9 cellular contexts compared by ENCODE assay signal in genomic region chr6:139448094-139448649, GRCh38.
DNase-seq lines count a peak whose midpoint lies in the region; ATAC-seq, FAIRE-seq and TF ChIP-seq lines count a peak whose summit lies in the region.
"Had no signal": no experiment of that assay in that cellular context is flagged by ENCODE, and none has a peak within 500 bp of the region (broad histone marks: within the 10 kb centered on the region; RNA-seq: fewer than 3 reads in every experiment).

No MANE protein-coding gene starts in this region.

- H2AFZ ChIP-seq in GM23248: peak overlapping the region; percentile 33; the same call in 1 of the 2 replicates

- H3K4me1 ChIP-seq in GM23248 (ENCODE audit: insufficient read depth) (peaks cover 15% of the 10 kb centered on the region), psoas muscle (no peaks in the 10 kb centered on the region), pancreas (peaks cover 4 to 8% (median 4%) of the 10 kb centered on the region in 3 donors)

- H3K27me3 ChIP-seq in GM23248 (replicated peaks; ENCODE audit: insufficient read depth) (no peaks in the 10 kb centered on the region), psoas muscle (ENCODE audit: insufficient read depth in 3 of 3, low read length in 2 of 3) (no peaks in the 10 kb centered on the region), pancreas (no peaks in the 10 kb centered on the region)

- ATAC-seq in GM18861 (IDR thresholded peaks at IDR 0.05; ENCODE audit: unreplicated experiment): peak; percentile 94
- ATAC-seq in HG03520 (IDR thresholded peaks at IDR 0.05; ENCODE audit: unreplicated experiment): peak; percentile 80
- ATAC-seq in memory B cell (ENCODE audit: low read depth): no peak
- ATAC-seq in psoas muscle: no peak
- ATAC-seq in pancreas: no peak
- ATAC-seq: mucosa of descending colon had no signal

- H3K9ac ChIP-seq in GM23248: no peak overlapping the region

- H3K4me3 ChIP-seq in GM23248: no peak overlapping the region
- no peak overlapping the region for H3K4me3 ChIP-seq in psoas muscle
- H3K4me3 ChIP-seq in pancreas: no peak overlapping the region
- H3K4me3 ChIP-seq: mucosa of descending colon had no signal

- no peaks in the 10 kb centered on the region for H3K4me1 Mint-ChIP-seq in memory B cell

- H4K20me1 ChIP-seq in GM23248 (ENCODE audit: insufficient read depth): no peaks in the 10 kb centered on the region

- H3K9me3 ChIP-seq in GM23248 (ENCODE audit: low read depth): no peaks in the 10 kb centered on the region
- H3K9me3 ChIP-seq in psoas muscle: no peaks in the 10 kb centered on the region
- H3K9me3 ChIP-seq in pancreas: no peaks in the 10 kb centered on the region
- H3K9me3 ChIP-seq: mucosa of descending colon had no signal

- H3K27ac ChIP-seq in GM23248: no peak overlapping the region
- H3K27ac ChIP-seq in psoas muscle: no peak overlapping the region
- H3K27ac ChIP-seq in pancreas: no peak overlapping the region

- in situ Hi-C loops in GM23248 (cut with MboI): no loop called here

- intact Hi-C loops in psoas muscle (cut with DNase I): no loop called here
- intact Hi-C loops in pancreas (cut with DNase I): no loop called here

- peaks cover 11% of the 10 kb centered on the region for H3K36me3 Mint-ChIP-seq in memory B cell

- no peak overlapping the region for H3K4me2 ChIP-seq in GM23248 (ENCODE audit: unreplicated experiment)

- H3K36me3 ChIP-seq in GM23248 (ENCODE audit: low read depth) (no peaks in the 10 kb centered on the region), psoas muscle (ENCODE audit: insufficient read depth in 1 of 2, low read depth in 1 of 2) (no peaks in the 10 kb centered on the region), pancreas (no peaks in the 10 kb centered on the region)

- no peaks in the 10 kb centered on the region for H3K9me3 Mint-ChIP-seq in memory B cell

- H3K27me3 Mint-ChIP-seq in memory B cell: no peaks in the 10 kb centered on the region

- no peaks in the 10 kb centered on the region for H3F3A ChIP-seq in GM23248 (ENCODE audit: insufficient read depth)

- no peaks in the 10 kb centered on the region for H3K79me2 ChIP-seq in GM23248 (ENCODE audit: insufficient read depth)

- H3K27ac Mint-ChIP-seq in memory B cell: peak overlapping the region; percentile 20

- no peak for FAIRE-seq in pancreas (lab: Jason Lieb, UNC)

- TF ChIP-seq CTCF in psoas muscle (IDR thresholded peaks at IDR 0.05) (no peak), pancreas (IDR thresholded peaks at IDR 0.05) (no peak)

- no peak overlapping the region for H3K4me3 Mint-ChIP-seq in memory B cell

- H3K9me2 ChIP-seq in GM23248 (ENCODE audit: insufficient read depth): no peaks in the 10 kb centered on the region

- DNase-seq in GM23248 (peak; percentile 54), memory B cell (ENCODE audit: low spot score in 2 of 2) (no peak), psoas muscle (no peak), pancreas (no peak), NK-92 (lab: John Stamatoyannopoulos, UW; ENCODE audit: unreplicated experiment) (no peak), HT-29 (ENCODE audit: low spot score) (no peak)
- DNase-seq: mucosa of descending colon had no signal

- WGBS in GM23248 (ENCODE audit: low coverage in 1 of 2, low lambda C conversion rate in 2 of 2, missing lambda C conversion rate in 2 of 2), 2 experiments: 95 to 100% methylated on average over 1 of the region's 1 CpG
- 80 to 90% (median 89%) methylated on average over 1 of the region's 1 CpG for WGBS in psoas muscle, 3 donors
- WGBS in pancreas, 2 donors: 46 to 58% methylated on average over 1 of the region's 1 CpG

Comparison
In these comparisons a context has a peak if more than half of its experiments do, and no peak if none do; other contexts are left out.
1. ATAC-seq: peak in GM18861 (single experiment) and HG03520 (single experiment); none in memory B cell (single experiment), psoas muscle (0 of 4) and pancreas (0 of 4).